ENCODE assay signal across 1 cellular context in the genomic region with DNA sequence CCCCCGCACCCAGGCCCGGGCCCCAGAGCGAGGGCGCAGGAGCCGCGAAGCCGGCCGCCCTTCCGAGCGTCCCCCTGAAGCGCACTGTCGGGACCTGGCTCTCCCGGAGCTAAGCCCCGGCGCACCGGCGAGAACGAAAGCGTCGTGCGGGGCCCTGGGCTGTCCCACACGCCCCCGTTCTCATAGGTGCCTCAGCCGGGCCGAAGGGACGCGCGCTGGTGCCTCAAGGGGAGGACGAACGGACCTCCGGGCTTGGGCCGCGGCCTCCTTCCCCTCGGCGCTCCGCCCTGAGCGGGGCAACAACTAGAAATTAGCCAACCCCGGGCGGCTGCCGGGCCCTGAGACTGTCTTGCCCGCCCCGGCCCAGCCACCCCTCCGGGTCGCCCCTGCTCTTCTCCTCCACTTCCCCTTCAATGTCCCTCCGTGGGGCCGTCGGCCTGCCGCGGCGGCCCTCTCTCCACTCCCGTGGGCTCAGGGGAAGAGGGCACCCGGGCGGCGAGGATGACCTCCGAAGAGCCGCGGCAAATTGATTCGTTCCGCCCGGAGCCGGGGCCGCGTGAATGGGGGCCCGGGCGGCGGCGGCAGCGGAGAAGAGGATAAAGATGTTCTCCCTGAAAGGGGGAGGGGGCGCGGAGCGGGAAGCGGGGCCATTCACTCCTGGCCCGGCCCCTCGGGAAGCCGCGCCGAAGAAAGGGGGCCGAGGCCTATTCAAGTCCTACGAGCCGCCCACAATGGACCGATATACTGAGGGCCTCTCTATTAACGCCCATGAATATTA.
A peak's percentile ranks its signal among the peaks of the same experiment; 100 is the strongest.
TF ChIP-seq lines count a peak whose summit lies in the region.

No MANE protein-coding gene starts in this region.

TF ChIP-seq in H1, 55 proteins besides CTCF, POLR2A, EP300 and RAD21:
- TF ChIP-seq, protein P1, sequence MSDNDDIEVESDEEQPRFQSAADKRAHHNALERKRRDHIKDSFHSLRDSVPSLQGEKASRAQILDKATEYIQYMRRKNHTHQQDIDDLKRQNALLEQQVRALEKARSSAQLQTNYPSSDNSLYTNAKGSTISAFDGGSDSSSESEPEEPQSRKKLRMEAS (IDR thresholded peaks at IDR 0.05), result no peak
- TF ChIP-seq JUND (IDR thresholded peaks at IDR 0.05; ENCODE audit: low read length) (no peak), HDAC2 (IDR thresholded peaks at IDR 0.05; ENCODE audit: borderline replicate concordance in 1 of 2, low read depth in 2 of 2, low read length in 2 of 2) (no peak), CBX5 (IDR thresholded peaks at IDR 0.05; ENCODE audit: low read depth, low read length) (no peak), RNF2 (IDR thresholded peaks at IDR 0.05; ENCODE audit: borderline replicate concordance, low read depth, low read length, missing control alignments, poor library complexity, severe bottlenecking) (peak; percentile 84), EGR1 (IDR thresholded peaks at IDR 0.05; ENCODE audit: borderline replicate concordance, low read depth, low read length) (no peak), PHF8 (conservative IDR thresholded peaks at IDR 0.05; ENCODE audit: low read depth, low read length) (peak; percentile 27; the same call in 1 of the 2 replicates), KDM4A (IDR thresholded peaks at IDR 0.05; ENCODE audit: low read depth, low read length, severe bottlenecking) (peak; percentile 91), NANOG (IDR thresholded peaks at IDR 0.05; ENCODE audit: insufficient read depth, low read depth, low read length, poor library complexity, severe bottlenecking) (peak; percentile 57), EZH2 (IDR thresholded peaks at IDR 0.05; ENCODE audit: low read depth, low read length, severe bottlenecking) (peak; percentile 59), KDM5A (IDR thresholded peaks at IDR 0.05; ENCODE audit: low read length) (no peak)
- TF ChIP-seq, protein P2, sequence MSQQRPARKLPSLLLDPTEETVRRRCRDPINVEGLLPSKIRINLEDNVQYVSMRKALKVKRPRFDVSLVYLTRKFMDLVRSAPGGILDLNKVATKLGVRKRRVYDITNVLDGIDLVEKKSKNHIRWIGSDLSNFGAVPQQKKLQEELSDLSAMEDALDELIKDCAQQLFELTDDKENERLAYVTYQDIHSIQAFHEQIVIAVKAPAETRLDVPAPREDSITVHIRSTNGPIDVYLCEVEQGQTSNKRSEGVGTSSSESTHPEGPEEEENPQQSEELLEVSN (IDR thresholded peaks at IDR 0.05), result no peak
